23 cellular contexts compared by ENCODE assay signal in the genomic region with DNA sequence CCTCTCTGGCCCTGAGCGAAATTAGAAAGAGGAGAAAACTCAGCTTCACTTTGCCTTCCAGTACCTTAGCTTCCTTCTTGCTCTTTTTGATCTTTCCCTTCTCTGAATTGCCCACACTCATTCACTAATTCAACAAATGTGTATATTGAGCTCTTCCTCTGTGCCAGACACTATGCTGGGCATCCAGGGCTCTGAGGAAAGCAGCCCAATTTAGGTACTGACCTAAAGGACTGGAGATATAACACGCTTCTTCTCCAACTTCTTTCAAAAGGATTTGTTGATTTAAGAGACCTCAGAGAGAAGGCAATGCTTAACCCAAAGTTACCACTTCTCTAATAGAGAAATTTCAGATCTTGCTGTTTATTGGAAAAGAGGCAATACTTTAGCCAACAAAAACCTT.
"Had no signal": no experiment of that assay in that cellular context is flagged by ENCODE, and none has a peak within 500 bp of the region (broad histone marks: within the 10 kb centered on the region; RNA-seq: fewer than 3 reads in every experiment).

No MANE protein-coding gene starts in this region.

- ATAC-seq: SK-N-SH treated with all-trans-retinoic acid at 6 μM for 48 hours had no signal

- H3K27ac Mint-ChIP-seq: IgD-negative memory B cell had no signal

- H3K27me3 Mint-ChIP-seq: IgD-negative memory B cell had no signal

- H3K27ac ChIP-seq: HL-60, KMS-11, SJCRH30 had no signal

- H3K4me1 ChIP-seq: SJCRH30 had no signal

- H3K36me3 ChIP-seq: SJCRH30 had no signal

- DNase-seq: Kasumi-1, MM.1S, NCI-H1048, NCI-H1105, NCI-H1417, NCI-H146, NCI-H187, NCI-H2029, NCI-H2081 treated with DMSO at 0.1 percent for 48 hours, NCI-H2171, NCI-H226, NCI-H446, NCI-H510A, NCI-H524 treated with DMSO at 0.1 percent for 48 hours, NCI-H774, RPMI8226, SHP77 treated with DMSO at 0.1 percent for 48 hours, SJCRH30 had no signal

- H3K4me3 Mint-ChIP-seq: IgD-negative memory B cell had no signal

- H3K4me3 ChIP-seq: K562, SJCRH30 had no signal

- H3K9me3 ChIP-seq: SJCRH30 had no signal

- H3K27me3 ChIP-seq: SJCRH30 had no signal

- H3K36me3 Mint-ChIP-seq: IgD-negative memory B cell had no signal

- H3K4me1 Mint-ChIP-seq: IgD-negative memory B cell had no signal
